In the genomic region with DNA sequence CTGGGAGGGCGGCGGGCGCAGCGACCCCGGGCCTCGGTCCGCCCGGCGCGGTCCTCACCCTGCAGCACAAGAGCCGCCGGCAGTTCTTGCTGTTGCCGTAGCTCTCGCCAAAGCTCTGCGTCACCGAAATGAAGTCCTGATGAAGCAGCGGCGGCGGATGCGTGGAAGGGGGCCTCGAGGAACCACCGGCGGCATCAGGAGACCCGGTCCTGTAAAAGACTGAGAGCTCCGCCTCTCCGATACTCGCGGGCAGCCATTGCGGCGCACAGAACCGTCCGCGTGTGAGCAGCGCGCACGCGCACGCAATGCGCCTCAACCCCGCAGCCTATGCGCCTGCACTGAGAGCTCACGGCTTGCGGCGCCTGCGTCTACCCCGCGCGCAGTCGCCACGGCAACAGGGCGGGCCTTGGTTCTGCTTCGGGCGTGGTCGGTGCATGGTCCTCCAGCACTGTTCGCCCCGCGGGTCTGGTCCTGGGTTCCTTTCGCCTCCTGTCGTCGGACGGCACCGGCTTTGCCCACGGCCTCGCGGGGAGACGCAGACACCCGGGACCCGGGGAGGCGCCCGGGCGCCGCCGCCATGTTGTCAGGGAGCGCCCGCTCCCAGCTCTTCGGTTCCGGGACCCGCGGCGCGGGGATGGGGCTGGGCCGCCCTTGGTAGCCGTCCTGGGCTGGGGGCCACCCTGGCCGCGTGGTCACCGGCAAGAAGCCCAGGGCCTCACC, we compare ENCODE assay signal across 8 cellular contexts. TPM values are rescaled to one million over a fixed set of nuclear protein-coding genes. Genes with fewer than 3 reads are reported as not detected.
DNase-seq lines count a peak whose midpoint lies in the region; ATAC-seq and TF ChIP-seq lines count a peak whose summit lies in the region.

No MANE protein-coding gene starts in this region.

- H2AFZ ChIP-seq in GM23338 = peak overlapping the region; percentile 90

- no peaks in the 10 kb centered on the region for H3K9me3 ChIP-seq in RWPE2 (ENCODE audit: severe bottlenecking)

- H3F3A ChIP-seq in GM23338 (replicated peaks; ENCODE audit: low read depth) = peaks cover 8% of the 10 kb centered on the region

- no peak overlapping the region for H3K27ac Mint-ChIP-seq in GM23338
- H3K27ac Mint-ChIP-seq in nephron progenitor cell = no peak overlapping the region

- peaks cover 21% of the 10 kb centered on the region for H3K27me3 ChIP-seq in GM23338 (ENCODE audit: insufficient read depth)
- no peaks in the 10 kb centered on the region for H3K27me3 ChIP-seq in RWPE2 (ENCODE audit: insufficient read depth, poor library complexity, severe bottlenecking)

- DNase-seq in Daoy (ENCODE audit: low read depth) (peak; percentile 98), GM23338 (ENCODE audit: low spot score) (peak; percentile 94), LoVo (ENCODE audit: low spot score) (peak; percentile 95), RWPE2 (ENCODE audit: low spot score) (peak; percentile 88), fibroblast of villous mesenchyme (ENCODE audit: low read depth) (peak; percentile 92), nephron progenitor cell (peak; percentile 84)
- peak; percentile 96 for DNase-seq in activated effector memory CD4-positive, alpha-beta T cell treated with anti-CD3 and anti-CD28 coated beads, Interleukin-2, amount 50 U/mL, for 16 hours
- peak; percentile 90 for DNase-seq in stimulated activated naive CD8-positive, alpha-beta T cell treated with anti-CD3 and anti-CD28 coated beads, Interleukin-15, Interleukin-2, amounts not matched to agents 100 U/mL and 50 U/mL, for 24 hours

- no peaks in the 10 kb centered on the region; the same call in 1 of the 2 replicates for H4K20me1 ChIP-seq in GM23338 (replicated peaks; ENCODE audit: insufficient read depth)

- no peaks in the 10 kb centered on the region; the same call in 2 of the 3 replicates for H3K36me3 Mint-ChIP-seq in GM23338 (ENCODE audit: low read depth)
- no peaks in the 10 kb centered on the region for H3K36me3 Mint-ChIP-seq in nephron progenitor cell (ENCODE audit: low read depth)

- peak overlapping the region; percentile 82 for H3K4me3 ChIP-seq in GM23338
- H3K4me3 ChIP-seq in RWPE2 (ENCODE audit: severe bottlenecking) = peak overlapping the region; percentile 55
- H3K4me3 ChIP-seq in fibroblast of villous mesenchyme (ENCODE audit: low read depth, low read length) = peak overlapping the region; percentile 81

- TF ChIP-seq CTCF in GM23338 (conservative IDR thresholded peaks at IDR 0.05; ENCODE audit: low read depth in 2 of 2) (no peak), RWPE2 (IDR thresholded peaks at IDR 0.05; ENCODE audit: poor library complexity, severe bottlenecking) (no peak), fibroblast of villous mesenchyme (IDR thresholded peaks at IDR 0.05; ENCODE audit: insufficient read depth, low read depth, low read length) (no peak), nephron progenitor cell (IDR thresholded peaks at IDR 0.05) (no peak)

- H3K27ac ChIP-seq in GM23338 (ENCODE audit: low read depth) = no peak overlapping the region
- peak overlapping the region; percentile 65 for H3K27ac ChIP-seq in RWPE2 (ENCODE audit: poor library complexity, severe bottlenecking)

- ATAC-seq in GM23338 = peak; percentile 96
- ATAC-seq in RWPE2 (ENCODE audit: low read depth) = peak; percentile 96
- ATAC-seq in stimulated activated naive CD8-positive, alpha-beta T cell treated with anti-CD3 and anti-CD28 coated beads, Interleukin-15, Interleukin-2, amounts not matched to agents 100 U/mL and 50 U/mL, for 24 hours = peak; percentile 99

- H3K79me2 ChIP-seq in GM23338 (replicated peaks; ENCODE audit: insufficient read depth) = 0 out of 2 replicates have a peak, but pooled peaks cover 8% of the 10 kb centered on the region

- H3K9me3 Mint-ChIP-seq in GM23338 (no peaks in the 10 kb centered on the region; the same call in 2 of the 3 replicates), nephron progenitor cell (peaks cover 7% of the 10 kb centered on the region)

- H3K4me1 ChIP-seq in GM23338 (ENCODE audit: insufficient read depth) (peaks cover 10% of the 10 kb centered on the region; the same call in 1 of the 2 replicates), RWPE2 (ENCODE audit: insufficient read depth, poor library complexity, severe bottlenecking) (no peaks in the 10 kb centered on the region)

- H3K4me3 Mint-ChIP-seq in GM23338 = peak overlapping the region; percentile 89
- peak overlapping the region; percentile 89 for H3K4me3 Mint-ChIP-seq in nephron progenitor cell

- H3K27me3 Mint-ChIP-seq in GM23338 (ENCODE audit: insufficient read depth, low read depth, poor library complexity) = peaks cover 8% of the 10 kb centered on the region
- peaks cover 47% of the 10 kb centered on the region for H3K27me3 Mint-ChIP-seq in nephron progenitor cell (ENCODE audit: low read depth, poor library complexity)

- H3K4me1 Mint-ChIP-seq in GM23338 = peaks cover 15% of the 10 kb centered on the region
- H3K4me1 Mint-ChIP-seq in nephron progenitor cell = peaks cover 24% of the 10 kb centered on the region

- H3K4me2 ChIP-seq in GM23338 = peak overlapping the region; percentile 95

- H3K36me3 ChIP-seq in GM23338 (ENCODE audit: insufficient read depth) (no peaks in the 10 kb centered on the region), RWPE2 (ENCODE audit: low read depth) (no peaks in the 10 kb centered on the region)

- no peaks in the 10 kb centered on the region for H3K9me2 ChIP-seq in GM23338 (ENCODE audit: insufficient read depth)

TF ChIP-seq in GM23338, 12 proteins besides CTCF, POLR2A, EP300 and RAD21 (continues in another document):
- peak; percentile 61; the same call in 1 of the 2 replicates for TF ChIP-seq CREB1 (CRISPR knock-in tag; IDR thresholded peaks at IDR 0.05; ENCODE audit: low read depth)

RNA-seq across cellular contexts. Expression of gene GRIN1, which starts 9.3 kb away (rescaled TPM):
- total RNA-seq in Daoy (2014; rRNA removed; shearing (Covaris generic)) = 0.06 TPM in 1 of 2 replicates, not detected in the other
- total RNA-seq in GM23338 (2014; rRNA removed; shearing (Covaris generic)) = 2.1 and 5.5 TPM in 2 replicates
- polyA plus RNA-seq in GM23338 (2016; fragmentation: Nextera tagmentation; extraction: Ambion mirVana) = 2.5 and 2.7 TPM in 2 replicates
- total RNA-seq in fibroblast of villous mesenchyme = under 0.01 TPM in 1 of 2 replicates, not detected in the other

RNA-seq across cellular contexts. Expression of gene DPP7, which starts 15.1 kb away (rescaled TPM):
- 23.0 and 35.4 TPM in 2 replicates for total RNA-seq in Daoy (2014; rRNA removed; shearing (Covaris generic))
- 9.7 and 19.7 TPM in 2 replicates for total RNA-seq in GM23338 (2014; rRNA removed; shearing (Covaris generic))
- polyA plus RNA-seq in GM23338 (2016; fragmentation: Nextera tagmentation; extraction: Ambion mirVana) = 25.2 and 26.8 TPM in 2 replicates
- 41.5 and 44.8 TPM in 2 replicates for total RNA-seq in fibroblast of villous mesenchyme

RNA-seq across cellular contexts. Expression of gene LRRC26, which starts 40.2 kb away (rescaled TPM):
- not detected in 2 replicates for total RNA-seq in Daoy (2014; rRNA removed; shearing (Covaris generic))
- 0.16 and 0.21 TPM in 2 replicates for total RNA-seq in GM23338 (2014; rRNA removed; shearing (Covaris generic))
- polyA plus RNA-seq in GM23338 (2016; fragmentation: Nextera tagmentation; extraction: Ambion mirVana) = 3.0 and 4.3 TPM in 2 replicates
- not detected in 2 replicates for total RNA-seq in fibroblast of villous mesenchyme

RNA-seq across cellular contexts. Expression of gene TMEM210, which starts 42.2 kb away (rescaled TPM):
- not detected in 2 replicates for total RNA-seq in Daoy (2014; rRNA removed; shearing (Covaris generic))
- total RNA-seq in GM23338 (2014; rRNA removed; shearing (Covaris generic)) = not detected in 2 replicates
- polyA plus RNA-seq in GM23338 (2016; fragmentation: Nextera tagmentation; extraction: Ambion mirVana) = not detected in 2 replicates
- total RNA-seq in fibroblast of villous mesenchyme = not detected in 2 replicates

RNA-seq across cellular contexts. Expression of gene MAN1B1, which starts 42.8 kb away (rescaled TPM):
- total RNA-seq in Daoy (2014; rRNA removed; shearing (Covaris generic)) = 57.5 and 61.9 TPM in 2 replicates
- 35.7 and 39.9 TPM in 2 replicates for total RNA-seq in GM23338 (2014; rRNA removed; shearing (Covaris generic))
- polyA plus RNA-seq in GM23338 (2016; fragmentation: Nextera tagmentation; extraction: Ambion mirVana) = 15.7 and 18.2 TPM in 2 replicates
- total RNA-seq in fibroblast of villous mesenchyme = 65.6 and 65.7 TPM in 2 replicates
